Comparison of ENCODE assay signal across 8 cellular contexts in genomic region chrX:10111364-10112148, GRCh38. TPM values are rescaled to one million over a fixed set of nuclear protein-coding genes. Genes with fewer than 3 reads are reported as not detected.
DNase-seq lines count a peak whose midpoint lies in the region; ATAC-seq and TF ChIP-seq lines count a peak whose summit lies in the region.

No MANE protein-coding gene starts in this region.

- no peaks in the 10 kb centered on the region for H3K9me3 ChIP-seq in DOHH2 (ENCODE audit: control insufficient read depth, insufficient read depth, low read length)

- peak overlapping the region; percentile 65 for H3K4me3 ChIP-seq in DOHH2 (ENCODE audit: low read length)

- H3K4me1 Mint-ChIP-seq in activated CD4-positive, alpha-beta T cell treated with anti-CD3 and anti-CD28 coated beads, Interleukin-2, amount 10 ng/mL, durations not matched to agents 7 days and 5 days = peaks cover 45% of the 10 kb centered on the region

- H3K4me2 ChIP-seq in DOHH2 (ENCODE audit: low read length) = peak overlapping the region; percentile 91

- H3K27ac ChIP-seq in DOHH2 (ENCODE audit: low read depth, low read length) = peak overlapping the region; percentile 100

- no peak overlapping the region for H3K4me3 Mint-ChIP-seq in activated CD4-positive, alpha-beta T cell treated with anti-CD3 and anti-CD28 coated beads, Interleukin-2, amount 10 ng/mL, durations not matched to agents 7 days and 5 days

- POLR2A ChIA-PET in activated CD4-positive, alpha-beta T cell treated with anti-CD3 and anti-CD28 coated beads, Interleukin-2, amount 10 ng/mL, durations not matched to agents 7 days and 5 days (lab: Charles Lee) = no interaction called here

- H3K79me2 ChIP-seq in DOHH2 (ENCODE audit: control insufficient read depth, low read length) = peaks cover 37% of the 10 kb centered on the region

- no peaks in the 10 kb centered on the region for H3K9me2 ChIP-seq in DOHH2 (replicated peaks; ENCODE audit: control insufficient read depth, low read length)

- H4K20me1 ChIP-seq in DOHH2 (ENCODE audit: control insufficient read depth, insufficient read depth, low read depth, low read length) = no peaks in the 10 kb centered on the region

- H3K9me3 Mint-ChIP-seq in activated CD4-positive, alpha-beta T cell treated with anti-CD3 and anti-CD28 coated beads, Interleukin-2, amount 10 ng/mL, durations not matched to agents 7 days and 5 days = no peaks in the 10 kb centered on the region

- H3K4me1 ChIP-seq in DOHH2 (ENCODE audit: control insufficient read depth, low read length) = peaks cover 96% of the 10 kb centered on the region

- no peaks in the 10 kb centered on the region for H3K27me3 Mint-ChIP-seq in activated CD4-positive, alpha-beta T cell treated with anti-CD3 and anti-CD28 coated beads, Interleukin-2, amount 10 ng/mL, durations not matched to agents 7 days and 5 days

- H3K36me3 ChIP-seq in DOHH2 (ENCODE audit: control insufficient read depth, low read length) = peaks cover 42% of the 10 kb centered on the region

- no peak for TF ChIP-seq CTCF in DOHH2 (IDR thresholded peaks at IDR 0.05; ENCODE audit: low read depth, low read length, poor library complexity, severe bottlenecking)

- peak overlapping the region; percentile 92 for H3K27ac Mint-ChIP-seq in activated CD4-positive, alpha-beta T cell treated with anti-CD3 and anti-CD28 coated beads, Interleukin-2, amount 10 ng/mL, durations not matched to agents 7 days and 5 days

- CTCF ChIA-PET in activated CD4-positive, alpha-beta T cell treated with anti-CD3 and anti-CD28 coated beads, Interleukin-2, amount 10 ng/mL, durations not matched to agents 7 days and 5 days (lab: Charles Lee) = interaction anchor here (0.8 to 4.9 kb wide), 7 partner anchors 7 to 114 kb away, joined by 3 to 35 read pairs (median 3); no protein-coding TSS in a partner anchor

- ATAC-seq in HG02885 (IDR thresholded peaks at IDR 0.05; ENCODE audit: poor library complexity, unreplicated experiment) = peak; percentile 51
- peak; percentile 45 for ATAC-seq in esophagus mucosa
- no peak for ATAC-seq in GM18858 (IDR thresholded peaks at IDR 0.05; ENCODE audit: unreplicated experiment)

- H3F3A ChIP-seq in DOHH2 (ENCODE audit: control insufficient read depth, insufficient read depth) = peaks cover 41% of the 10 kb centered on the region

- DNase-seq in activated CD4-positive, alpha-beta T cell treated with anti-CD3 and anti-CD28 coated beads, Interleukin-2, amount 10 ng/mL, durations not matched to agents 7 days and 5 days = no peak
- peak; percentile 16 to 31 (median 23) for DNase-seq in stimulated activated CD4-positive, alpha-beta T cell treated with anti-CD3 and anti-CD28 coated beads, TNF-alpha, amount 100 ng/mL, for 1 hour (ENCODE audit: low read depth in 3 of 3, low spot score in 1 of 3)
- no peak for DNase-seq in NCI-H1417 treated with DMSO at 0.1 percent for 48 hours (lab: John Stamatoyannopoulos, UW)
- DNase-seq in NCI-H2029 (lab: John Stamatoyannopoulos, UW) = no peak

- peaks cover 8% of the 10 kb centered on the region for H3K36me3 Mint-ChIP-seq in activated CD4-positive, alpha-beta T cell treated with anti-CD3 and anti-CD28 coated beads, Interleukin-2, amount 10 ng/mL, durations not matched to agents 7 days and 5 days (ENCODE audit: low read depth)

- H3K27me3 ChIP-seq in DOHH2 (ENCODE audit: control insufficient read depth, low read length) = no peaks in the 10 kb centered on the region

RNA-seq across cellular contexts. Expression of gene CLCN4, which starts 45.2 kb away (rescaled TPM):
- not detected for total RNA-seq in activated CD4-positive, alpha-beta T cell treated with anti-CD3 and anti-CD28 coated beads, Interleukin-2, amount 10 ng/mL, durations not matched to agents 7 days and 5 days
- 0.84 TPM for total RNA-seq in esophagus mucosa

Comparison
In these comparisons a context has a peak if more than half of its experiments do, and no peak if none do; other contexts are left out.
1. DNase-seq: peak in stimulated activated CD4-positive, alpha-beta T cell treated with anti-CD3 and anti-CD28 coated beads, TNF-alpha, amount 100 ng/mL, for 1 hour (3 of 3); none in activated CD4-positive, alpha-beta T cell treated with anti-CD3 and anti-CD28 coated beads, Interleukin-2, amount 10 ng/mL, durations not matched to agents 7 days and 5 days (single experiment), NCI-H1417 treated with DMSO at 0.1 percent for 48 hours (single experiment) and NCI-H2029 (single experiment).